In genomic region chr3:49629451-49629850, GRCh38 we compare ENCODE assay signal across 27 cellular contexts.
"Had no signal": no experiment of that assay in that cellular context is flagged by ENCODE, and none has a peak within 500 bp of the region (broad histone marks: within the 10 kb centered on the region; RNA-seq: fewer than 3 reads in every experiment).

No MANE protein-coding gene starts in this region.

- H3K27ac ChIP-seq: neural progenitor cell, ovary, parathyroid adenoma, psoas muscle, right lobe of liver, sigmoid colon, suprapubic skin, tibial artery, transverse colon, upper lobe of right lung, vagina had no signal

- H3K4me3 Mint-ChIP-seq: naive thymus-derived CD4-positive, alpha-beta T cell; natural killer cell; nephron; neural progenitor cell; stimulated activated memory B cell treated with anti-CD40 and anti-IgM and Interleukin-4, amounts not matched to agents 10 μg/mL and 1 μg/mL and 100 μg/mL, for 72 hours; stimulated activated naive CD8-positive, alpha-beta T cell treated with anti-CD3 and anti-CD28 coated beads, Interleukin-15, amount 100 ng/mL, for 72 hours; type B pancreatic cell had no signal

- H3K4me1 ChIP-seq: neural progenitor cell, psoas muscle, right lobe of liver, sigmoid colon, suprapubic skin, tibial artery, transverse colon, upper lobe of right lung, vagina had no signal

- H3K36me3 ChIP-seq: neural progenitor cell, ovary, right lobe of liver, sigmoid colon, suprapubic skin, tibial artery, transverse colon, upper lobe of right lung, vagina had no signal

- H3K9ac ChIP-seq: neural progenitor cell, parathyroid adenoma had no signal

- H3K36me3 Mint-ChIP-seq: stimulated activated memory B cell treated with anti-CD40 and anti-IgM and Interleukin-4, amounts not matched to agents 10 μg/mL and 1 μg/mL and 100 μg/mL, for 72 hours; type B pancreatic cell had no signal

- H3K9me3 ChIP-seq: ovary, right lobe of liver, sigmoid colon, suprapubic skin, tibial artery, transverse colon, upper lobe of right lung, vagina had no signal

- H3K4me1 Mint-ChIP-seq: nephron, neural progenitor cell had no signal

- ATAC-seq: naive thymus-derived CD4-positive, alpha-beta T cell; natural killer cell; psoas muscle; right cardiac atrium; right lobe of liver; stimulated activated memory B cell treated with anti-CD40 and anti-IgM and Interleukin-4, amounts not matched to agents 10 μg/mL and 1 μg/mL and 100 μg/mL, for 72 hours; stimulated activated naive CD8-positive, alpha-beta T cell treated with anti-CD3 and anti-CD28 coated beads, Interleukin-15, amount 100 ng/mL, for 72 hours; stimulated activated naive CD8-positive, alpha-beta T cell treated with anti-CD3 and anti-CD28 coated beads, Interleukin-15, Interleukin-2, amounts not matched to agents 100 U/mL and 50 U/mL, for 24 hours; upper lobe of right lung had no signal

- H3K4me3 ChIP-seq: neural progenitor cell, ovary, psoas muscle, right lobe of liver, sigmoid colon, suprapubic skin, tibial artery, transverse colon, upper lobe of right lung, vagina had no signal

- H3K27me3 Mint-ChIP-seq: progenitor cell of endocrine pancreas; stimulated activated naive CD8-positive, alpha-beta T cell treated with anti-CD3 and anti-CD28 coated beads, Interleukin-15, amount 100 ng/mL, for 72 hours; type B pancreatic cell had no signal

- H3K9me3 Mint-ChIP-seq: natural killer cell; stimulated activated naive CD8-positive, alpha-beta T cell treated with anti-CD3 and anti-CD28 coated beads, Interleukin-15, amount 100 ng/mL, for 72 hours; type B pancreatic cell had no signal

- DNase-seq: naive thymus-derived CD4-positive, alpha-beta T cell; natural killer cell; ovary; psoas muscle; right cardiac atrium; right lobe of liver; sigmoid colon; small intestine; stimulated activated CD4-positive, alpha-beta T cell treated with anti-CD3 and anti-CD28 coated beads, Interleukin-1b, Interleukin-23, amount 100 ng/mL, for 48 hours; stimulated activated CD4-positive, alpha-beta T cell treated with anti-CD3 and anti-CD28 coated beads, Interleukin-4, amount 100 ng/mL, for 1 hour; stimulated activated CD4-positive, alpha-beta T cell treated with anti-CD3 and anti-CD28 coated beads, Interleukin-4, amount 100 ng/mL, for 4 hours; stimulated activated CD8-positive, alpha-beta memory T cell treated with anti-CD3 and anti-CD28 coated beads, Interleukin-4, amount 100 ng/mL, for 48 hours; stimulated activated naive CD4-positive, alpha-beta T cell; stimulated activated naive CD8-positive, alpha-beta T cell treated with anti-CD3 and anti-CD28 coated beads, Interleukin-15, amount 100 ng/mL, for 72 hours; stimulated activated naive CD8-positive, alpha-beta T cell treated with anti-CD3 and anti-CD28 coated beads, Interleukin-15, Interleukin-2, amounts not matched to agents 100 U/mL and 50 U/mL, for 24 hours; tibial artery; transverse colon; upper lobe of right lung had no signal

- H3K27me3 ChIP-seq: neural progenitor cell, ovary, right lobe of liver, sigmoid colon, suprapubic skin, tibial artery, upper lobe of right lung, vagina had no signal

- H3K27ac Mint-ChIP-seq: naive thymus-derived CD4-positive, alpha-beta T cell; natural killer cell; nephron; neural progenitor cell; progenitor cell of endocrine pancreas; stimulated activated memory B cell treated with anti-CD40 and anti-IgM and Interleukin-4, amounts not matched to agents 10 μg/mL and 1 μg/mL and 100 μg/mL, for 72 hours; stimulated activated naive CD8-positive, alpha-beta T cell treated with anti-CD3 and anti-CD28 coated beads, Interleukin-15, amount 100 ng/mL, for 72 hours; type B pancreatic cell had no signal

- FAIRE-seq: small intestine, urothelium cell line had no signal

- H2AFZ ChIP-seq: neural progenitor cell, parathyroid adenoma had no signal

- H3K4me2 ChIP-seq: neural progenitor cell had no signal
